Comparison of ENCODE assay signal across 19 cellular contexts in genomic region chr7:3880221-3880935, GRCh38.
DNase-seq lines count a peak whose midpoint lies in the region; ATAC-seq and TF ChIP-seq lines count a peak whose summit lies in the region.
"Had no signal": no experiment of that assay in that cellular context is flagged by ENCODE, and none has a peak within 500 bp of the region (broad histone marks: within the 10 kb centered on the region; RNA-seq: fewer than 3 reads in every experiment).

No MANE protein-coding gene starts in this region.

- peaks cover 0 to 8% of the 10 kb centered on the region in 2 donors for H3K4me1 ChIP-seq in left lung
- H3K4me1 ChIP-seq: colonic mucosa, SJCRH30 had no signal

- peak; percentile 69 for ATAC-seq in left lung
- no peak for ATAC-seq in GM18511 (IDR thresholded peaks at IDR 0.05; ENCODE audit: unreplicated experiment)
- ATAC-seq in GM18870 (IDR thresholded peaks at IDR 0.05; ENCODE audit: unreplicated experiment) = no peak
- ATAC-seq in GM19351 (IDR thresholded peaks at IDR 0.05; ENCODE audit: unreplicated experiment) = no peak
- ATAC-seq: GM12878; stimulated activated naive CD8-positive, alpha-beta T cell treated with anti-CD3 and anti-CD28 coated beads, Interleukin-15, Interleukin-2, amounts not matched to agents 100 U/mL and 50 U/mL, for 24 hours had no signal

- H3K36me3 ChIP-seq in left lung = no peaks in the 10 kb centered on the region
- H3K36me3 ChIP-seq: colonic mucosa, SJCRH30 had no signal

- no peaks in the 10 kb centered on the region for H3K9me3 ChIP-seq in left lung
- H3K9me3 ChIP-seq: colonic mucosa, SJCRH30 had no signal

- DNase-seq in COR-L47 (lab: John Stamatoyannopoulos, UW) (peak; percentile 89), NCI-H1092 treated with DMSO at 0.1 percent for 48 hours (lab: John Stamatoyannopoulos, UW) (peak; percentile 63), NCI-H345 (lab: John Stamatoyannopoulos, UW) (peak; percentile 93), left lung (no peak), NK-92 (lab: John Stamatoyannopoulos, UW; ENCODE audit: unreplicated experiment) (no peak)
- DNase-seq: ACHN; activated CD4-positive, alpha-beta T cell treated with anti-CD3 and anti-CD28 coated beads for 48 hours; activated naive CD4-positive, alpha-beta T cell treated with Interleukin-2 at 50 U/mL for 16 hours; colonic mucosa; SJCRH30; stimulated activated CD4-positive, alpha-beta T cell treated with anti-CD3 and anti-CD28 coated beads, Interleukin-12 subunit alpha, Interleukin-12 subunit beta, amount 100 ng/mL, for 4 hours; stimulated activated naive CD8-positive, alpha-beta T cell treated with anti-CD3 and anti-CD28 coated beads, Interleukin-15, Interleukin-2, amounts not matched to agents 100 U/mL and 50 U/mL, for 24 hours; T1000 had no signal

- no peak for TF ChIP-seq CTCF in left lung (IDR thresholded peaks at IDR 0.05)

- intact Hi-C loops in left lung (cut with DNase I) = no loop called here

- H3K27ac ChIP-seq in left lung = no peak overlapping the region
- H3K27ac ChIP-seq: colonic mucosa, epithelial cell of prostate, SJCRH30 had no signal

- no peaks in the 10 kb centered on the region for H3K27me3 ChIP-seq in left lung
- H3K27me3 ChIP-seq: colonic mucosa, SJCRH30 had no signal

- H3K4me3 ChIP-seq in left lung = no peak overlapping the region
- H3K4me3 ChIP-seq: colonic mucosa, GM12878, lung, SJCRH30 had no signal

Comparison
In these comparisons a context has a peak if more than half of its experiments do, and no peak if none do; other contexts are left out.
1. DNase-seq: peak in COR-L47 (single experiment), NCI-H1092 treated with DMSO at 0.1 percent for 48 hours (single experiment) and NCI-H345 (single experiment); none in left lung (0 of 2) and NK-92 (single experiment).